ENCODE assay signal across 22 cellular contexts in the genomic region with DNA sequence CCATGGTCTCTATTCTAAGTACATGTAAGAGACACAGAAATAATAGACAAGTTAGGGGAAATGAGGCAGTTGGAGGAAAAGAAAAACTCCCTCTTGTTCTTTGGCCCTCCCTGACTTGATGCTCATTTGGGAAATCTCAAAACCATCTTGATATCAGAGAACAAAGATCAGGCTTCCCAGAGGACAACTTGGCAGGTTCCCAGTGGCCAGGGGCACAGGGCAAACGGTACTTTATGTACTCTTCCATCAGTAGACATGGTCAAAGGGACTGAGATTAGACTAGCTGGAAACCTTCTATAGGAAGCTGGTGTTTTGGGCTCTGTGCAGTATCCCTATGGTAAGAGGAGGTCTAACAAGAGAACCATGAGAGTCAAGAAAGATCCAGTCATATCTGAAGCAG.
"Had no signal": no experiment of that assay in that cellular context is flagged by ENCODE, and none has a peak within 500 bp of the region (broad histone marks: within the 10 kb centered on the region; RNA-seq: fewer than 3 reads in every experiment).

No MANE protein-coding gene starts in this region.

- DNase-seq: dermis blood vessel endothelial cell; dorsolateral prefrontal cortex; effector CD4-positive, alpha-beta T cell; effector memory CD4-positive, alpha-beta T cell; esophagus squamous epithelium; foreskin fibroblast; foreskin melanocyte; gastrocnemius medialis; glutamatergic neuron; head of caudate nucleus; heart right ventricle; hippocampal formation; left cardiac atrium; left ventricle myocardium inferior; lower lobe of right lung; mesenchymal stem cell; midbrain had no signal

- H3K4me1 ChIP-seq: gastrocnemius medialis, heart right ventricle, lower lobe of right lung had no signal

- H3K36me3 ChIP-seq: esophagus squamous epithelium, gastrocnemius medialis, heart right ventricle, left ventricle myocardium inferior, lower lobe of right lung had no signal

- H3K9me3 ChIP-seq: esophagus squamous epithelium, gastrocnemius medialis, heart right ventricle, left ventricle myocardium inferior, lower lobe of right lung had no signal

- H3K27me3 ChIP-seq: dorsolateral prefrontal cortex, esophagus squamous epithelium, gastrocnemius medialis, heart right ventricle had no signal

- H3K4me3 ChIP-seq: coronary artery, dorsolateral prefrontal cortex, esophagus squamous epithelium, gastrocnemius medialis, heart right ventricle, left ventricle myocardium inferior, lower lobe of right lung had no signal

- FAIRE-seq: colon, endothelial cell of umbilical vein, islet of Langerhans, keratinocyte had no signal

- ATAC-seq: gastrocnemius medialis, heart right ventricle, left cardiac atrium, lower lobe of right lung had no signal

- H3K27ac ChIP-seq: coronary artery, dorsolateral prefrontal cortex, esophagus squamous epithelium, gastrocnemius medialis, heart right ventricle, left ventricle myocardium inferior, lower lobe of right lung had no signal
